ENCODE assay signal across 1 cellular context in the genomic region with DNA sequence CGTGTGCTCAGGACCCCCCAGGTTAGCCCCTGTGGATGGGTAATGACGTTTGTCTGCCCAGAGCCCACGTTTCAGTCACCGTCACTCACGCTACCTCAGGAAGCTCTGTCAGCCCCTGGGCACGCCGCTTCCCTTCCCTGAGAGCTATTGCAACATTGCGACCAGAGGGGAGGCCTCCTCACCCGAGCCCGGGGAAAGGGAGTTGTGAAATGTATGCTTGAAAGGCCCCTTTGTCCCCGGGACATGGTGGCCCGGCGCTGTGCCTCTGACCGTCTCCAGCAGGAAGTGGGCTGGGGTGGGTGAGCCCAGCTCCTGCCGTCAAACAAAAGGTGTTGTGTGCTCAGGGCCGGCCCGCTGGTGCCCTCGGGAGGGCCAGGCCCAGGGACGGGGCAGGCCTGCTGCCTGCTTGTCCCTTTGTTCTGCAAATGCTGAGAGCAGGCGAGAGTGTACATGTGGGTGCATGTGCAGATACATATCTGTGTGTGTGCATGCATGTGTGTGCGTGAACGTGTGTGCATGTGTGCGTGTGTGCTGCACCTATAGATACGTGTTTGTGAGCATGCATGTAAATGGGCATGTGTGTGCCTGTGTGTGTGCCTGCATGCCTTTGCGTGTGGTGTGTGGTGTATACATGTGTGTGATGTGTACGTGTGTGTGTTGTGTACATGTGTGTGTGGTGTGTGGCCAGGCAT.
TF ChIP-seq lines count a peak whose summit lies in the region.

No MANE protein-coding gene starts in this region.

TF ChIP-seq in HepG2, 621 proteins besides CTCF, POLR2A, EP300 and RAD21 (continued from another document and continues in another):
- TF ChIP-seq CSRNP1 (CRISPR knock-in tag; IDR thresholded peaks at IDR 0.05) (peak; percentile 67; the same call in 1 of the 2 replicates), ZNF557 (CRISPR knock-in tag; IDR thresholded peaks at IDR 0.05) (no peak), SALL1 (CRISPR knock-in tag; IDR thresholded peaks at IDR 0.05) (peak; percentile 95), ATF5 (CRISPR knock-in tag; IDR thresholded peaks at IDR 0.05; ENCODE audit: low read depth) (0 out of 2 replicates have a peak, but pooled peaks have one; percentile 45), NBN (conservative IDR thresholded peaks at IDR 0.05) (no peak), SP5 (CRISPR knock-in tag; IDR thresholded peaks at IDR 0.05; ENCODE audit: borderline replicate concordance, low read depth) (peak; percentile 65; the same call in 1 of the 2 replicates), ZNF850 (CRISPR knock-in tag; conservative IDR thresholded peaks at IDR 0.05) (no peak), RXRA (CRISPR knock-in tag; IDR thresholded peaks at IDR 0.05) (peak; percentile 88), SMAD3 (CRISPR knock-in tag; IDR thresholded peaks at IDR 0.05) (peak; percentile 91; the same call in 1 of the 2 replicates), CBFB (CRISPR knock-in tag; IDR thresholded peaks at IDR 0.05) (peak; percentile 81), FOXO1 (CRISPR knock-in tag; IDR thresholded peaks at IDR 0.05) (peak; percentile 76; the same call in 1 of the 2 replicates), ZBTB40 (IDR thresholded peaks at IDR 0.05) (no peak), ZBTB40 (CRISPR knock-in tag; IDR thresholded peaks at IDR 0.05) (peak; percentile 64; the same call in 1 of the 2 replicates), ZNF709 (CRISPR knock-in tag; IDR thresholded peaks at IDR 0.05) (no peak), ZNF605 (CRISPR knock-in tag; IDR thresholded peaks at IDR 0.05) (peak; percentile 95), SRSF1 (optimal IDR thresholded peaks at IDR 0.05; ENCODE audit: low read depth, low read length) (no peak), ELF1 (CRISPR knock-in tag; IDR thresholded peaks at IDR 0.05) (peak; percentile 91), MZF1 (CRISPR knock-in tag; IDR thresholded peaks at IDR 0.05; ENCODE audit: borderline replicate concordance) (no peak), RBFOX2 (IDR thresholded peaks at IDR 0.05; ENCODE audit: low read depth, low read length) (peak; percentile 53; the same call in 1 of the 2 replicates), ZNF180 (CRISPR knock-in tag; IDR thresholded peaks at IDR 0.05; ENCODE audit: borderline replicate concordance, low read depth) (no peak), ZNF788 (CRISPR knock-in tag; IDR thresholded peaks at IDR 0.05; ENCODE audit: borderline replicate concordance) (peak; percentile 90; the same call in 1 of the 2 replicates), AKAP8 (CRISPR knock-in tag; IDR thresholded peaks at IDR 0.05) (peak; percentile 89), ETV6 (CRISPR knock-in tag; conservative IDR thresholded peaks at IDR 0.05) (peak; percentile 68), U2AF1 (optimal IDR thresholded peaks at IDR 0.05; ENCODE audit: low read depth, low read length) (peak; percentile 82), FOXP1 (IDR thresholded peaks at IDR 0.05) (no peak; the same call in 1 of the 2 replicates), FOXP1 (CRISPR knock-in tag; IDR thresholded peaks at IDR 0.05) (peak; percentile 72; the same call in 1 of the 2 replicates), SOX13 (IDR thresholded peaks at IDR 0.05) (peak; percentile 95), SOX13 (CRISPR knock-in tag; conservative IDR thresholded peaks at IDR 0.05 in 1 of 2, IDR thresholded peaks at IDR 0.05 in 1 of 2) (peak in 1 of 2 experiments; percentile 98; a peak in 2 of 4 replicates), DPF2 (CRISPR knock-in tag; IDR thresholded peaks at IDR 0.05; ENCODE audit: borderline replicate concordance, low read depth) (peak; percentile 95), ZNF547 (CRISPR knock-in tag; IDR thresholded peaks at IDR 0.05) (no peak), ZNF143 (CRISPR knock-in tag; IDR thresholded peaks at IDR 0.05) (peak; percentile 63)
- TF ChIP-seq, protein P1, sequence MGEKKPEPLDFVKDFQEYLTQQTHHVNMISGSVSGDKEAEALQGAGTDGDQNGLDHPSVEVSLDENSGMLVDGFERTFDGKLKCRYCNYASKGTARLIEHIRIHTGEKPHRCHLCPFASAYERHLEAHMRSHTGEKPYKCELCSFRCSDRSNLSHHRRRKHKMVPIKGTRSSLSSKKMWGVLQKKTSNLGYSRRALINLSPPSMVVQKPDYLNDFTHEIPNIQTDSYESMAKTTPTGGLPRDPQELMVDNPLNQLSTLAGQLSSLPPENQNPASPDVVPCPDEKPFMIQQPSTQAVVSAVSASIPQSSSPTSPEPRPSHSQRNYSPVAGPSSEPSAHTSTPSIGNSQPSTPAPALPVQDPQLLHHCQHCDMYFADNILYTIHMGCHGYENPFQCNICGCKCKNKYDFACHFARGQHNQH (CRISPR knock-in tag; IDR thresholded peaks at IDR 0.05): peak; percentile 91
- TF ChIP-seq, protein P2, sequence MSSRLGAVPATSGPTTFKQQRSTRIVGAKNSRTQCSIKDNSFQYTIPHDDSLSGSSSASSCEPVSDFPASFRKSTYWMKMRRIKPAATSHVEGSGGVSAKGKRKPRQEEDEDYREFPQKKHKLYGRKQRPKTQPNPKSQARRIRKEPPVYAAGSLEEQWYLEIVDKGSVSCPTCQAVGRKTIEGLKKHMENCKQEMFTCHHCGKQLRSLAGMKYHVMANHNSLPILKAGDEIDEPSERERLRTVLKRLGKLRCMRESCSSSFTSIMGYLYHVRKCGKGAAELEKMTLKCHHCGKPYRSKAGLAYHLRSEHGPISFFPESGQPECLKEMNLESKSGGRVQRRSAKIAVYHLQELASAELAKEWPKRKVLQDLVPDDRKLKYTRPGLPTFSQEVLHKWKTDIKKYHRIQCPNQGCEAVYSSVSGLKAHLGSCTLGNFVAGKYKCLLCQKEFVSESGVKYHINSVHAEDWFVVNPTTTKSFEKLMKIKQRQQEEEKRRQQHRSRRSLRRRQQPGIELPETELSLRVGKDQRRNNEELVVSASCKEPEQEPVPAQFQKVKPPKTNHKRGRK (CRISPR knock-in tag; IDR thresholded peaks at IDR 0.05): no peak
- TF ChIP-seq, protein P3, sequence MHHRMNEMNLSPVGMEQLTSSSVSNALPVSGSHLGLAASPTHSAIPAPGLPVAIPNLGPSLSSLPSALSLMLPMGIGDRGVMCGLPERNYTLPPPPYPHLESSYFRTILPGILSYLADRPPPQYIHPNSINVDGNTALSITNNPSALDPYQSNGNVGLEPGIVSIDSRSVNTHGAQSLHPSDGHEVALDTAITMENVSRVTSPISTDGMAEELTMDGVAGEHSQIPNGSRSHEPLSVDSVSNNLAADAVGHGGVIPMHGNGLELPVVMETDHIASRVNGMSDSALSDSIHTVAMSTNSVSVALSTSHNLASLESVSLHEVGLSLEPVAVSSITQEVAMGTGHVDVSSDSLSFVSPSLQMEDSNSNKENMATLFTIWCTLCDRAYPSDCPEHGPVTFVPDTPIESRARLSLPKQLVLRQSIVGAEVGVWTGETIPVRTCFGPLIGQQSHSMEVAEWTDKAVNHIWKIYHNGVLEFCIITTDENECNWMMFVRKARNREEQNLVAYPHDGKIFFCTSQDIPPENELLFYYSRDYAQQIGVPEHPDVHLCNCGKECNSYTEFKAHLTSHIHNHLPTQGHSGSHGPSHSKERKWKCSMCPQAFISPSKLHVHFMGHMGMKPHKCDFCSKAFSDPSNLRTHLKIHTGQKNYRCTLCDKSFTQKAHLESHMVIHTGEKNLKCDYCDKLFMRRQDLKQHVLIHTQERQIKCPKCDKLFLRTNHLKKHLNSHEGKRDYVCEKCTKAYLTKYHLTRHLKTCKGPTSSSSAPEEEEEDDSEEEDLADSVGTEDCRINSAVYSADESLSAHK (CRISPR knock-in tag; IDR thresholded peaks at IDR 0.05; ENCODE audit: borderline replicate concordance): no peak
- TF ChIP-seq, protein P4, sequence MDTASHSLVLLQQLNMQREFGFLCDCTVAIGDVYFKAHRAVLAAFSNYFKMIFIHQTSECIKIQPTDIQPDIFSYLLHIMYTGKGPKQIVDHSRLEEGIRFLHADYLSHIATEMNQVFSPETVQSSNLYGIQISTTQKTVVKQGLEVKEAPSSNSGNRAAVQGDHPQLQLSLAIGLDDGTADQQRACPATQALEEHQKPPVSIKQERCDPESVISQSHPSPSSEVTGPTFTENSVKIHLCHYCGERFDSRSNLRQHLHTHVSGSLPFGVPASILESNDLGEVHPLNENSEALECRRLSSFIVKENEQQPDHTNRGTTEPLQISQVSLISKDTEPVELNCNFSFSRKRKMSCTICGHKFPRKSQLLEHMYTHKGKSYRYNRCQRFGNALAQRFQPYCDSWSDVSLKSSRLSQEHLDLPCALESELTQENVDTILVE (CRISPR knock-in tag; IDR thresholded peaks at IDR 0.05): peak; percentile 69; the same call in 1 of the 2 replicates
- TF ChIP-seq, protein P5, sequence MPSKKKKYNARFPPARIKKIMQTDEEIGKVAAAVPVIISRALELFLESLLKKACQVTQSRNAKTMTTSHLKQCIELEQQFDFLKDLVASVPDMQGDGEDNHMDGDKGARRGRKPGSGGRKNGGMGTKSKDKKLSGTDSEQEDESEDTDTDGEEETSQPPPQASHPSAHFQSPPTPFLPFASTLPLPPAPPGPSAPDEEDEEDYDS (CRISPR knock-in tag; IDR thresholded peaks at IDR 0.05): peak; percentile 65
- TF ChIP-seq, protein P6, sequence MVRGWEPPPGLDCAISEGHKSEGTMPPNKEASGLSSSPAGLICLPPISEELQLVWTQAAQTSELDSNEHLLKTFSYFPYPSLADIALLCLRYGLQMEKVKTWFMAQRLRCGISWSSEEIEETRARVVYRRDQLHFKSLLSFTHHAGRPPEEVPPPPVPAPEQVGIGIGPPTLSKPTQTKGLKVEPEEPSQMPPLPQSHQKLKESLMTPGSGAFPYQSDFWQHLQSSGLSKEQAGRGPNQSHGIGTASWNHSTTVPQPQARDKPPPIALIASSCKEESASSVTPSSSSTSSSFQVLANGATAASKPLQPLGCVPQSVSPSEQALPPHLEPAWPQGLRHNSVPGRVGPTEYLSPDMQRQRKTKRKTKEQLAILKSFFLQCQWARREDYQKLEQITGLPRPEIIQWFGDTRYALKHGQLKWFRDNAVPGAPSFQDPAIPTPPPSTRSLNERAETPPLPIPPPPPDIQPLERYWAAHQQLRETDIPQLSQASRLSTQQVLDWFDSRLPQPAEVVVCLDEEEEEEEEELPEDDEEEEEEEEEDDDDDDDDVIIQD (CRISPR knock-in tag; IDR thresholded peaks at IDR 0.05; ENCODE audit: low read depth): peak; percentile 53; the same call in 1 of the 2 replicates
